Comparison of ENCODE assay signal across 22 cellular contexts in genomic region chr9:30522486-30522885, GRCh38.
DNase-seq lines count a peak whose midpoint lies in the region; ATAC-seq lines count a peak whose summit lies in the region.
"Had no signal": no experiment of that assay in that cellular context is flagged by ENCODE, and none has a peak within 500 bp of the region (broad histone marks: within the 10 kb centered on the region; RNA-seq: fewer than 3 reads in every experiment).

No MANE protein-coding gene starts in this region.

- no peak overlapping the region for H3K4me2 ChIP-seq in neuronal stem cell (ENCODE audit: insufficient read depth, low read length, poor library complexity, severe bottlenecking)

- no peak overlapping the region for H2AFZ ChIP-seq in neuronal stem cell (ENCODE audit: low read length)

- H4K8ac ChIP-seq in neuronal stem cell (ENCODE audit: low read depth, low read length): no peak overlapping the region

- H2AK5ac ChIP-seq in neuronal stem cell (ENCODE audit: low read depth, low read length): no peak overlapping the region

- H3K27ac ChIP-seq in neuronal stem cell (replicated peaks; ENCODE audit: low read length): no peak overlapping the region
- H3K27ac ChIP-seq: HL-60 had no signal

- H3K4ac ChIP-seq in neuronal stem cell (ENCODE audit: low read length): no peak overlapping the region

- no peak overlapping the region for H2BK15ac ChIP-seq in neuronal stem cell (ENCODE audit: low read length)

- DNase-seq in NCI-H524 (lab: John Stamatoyannopoulos, UW): peak; percentile 40 to 82
- DNase-seq in globus pallidus (ENCODE audit: low spot score): peak; percentile 66
- no peak for DNase-seq in neuronal stem cell (ENCODE audit: low spot score)
- no peak for DNase-seq in NCI-H2081 treated with DMSO at 0.1 percent for 48 hours (lab: John Stamatoyannopoulos, UW)
- DNase-seq in activated CD4-positive, alpha-beta T cell treated with anti-CD3 and anti-CD28 coated beads, Interleukin-2, amount 50 U/mL, for 1 hour: no peak
- no peak for DNase-seq in NOMO-1 treated with dmso at 0.1 percent for 144 hours (lab: John Stamatoyannopoulos, UW; ENCODE audit: unreplicated experiment)
- DNase-seq: CD4-positive, CD25-positive, alpha-beta regulatory T cell; DMS79 treated with DMSO at 0.1 percent for 48 hours; H9; HFFc6; KBM-7; MM.1S; NCI-H1092; NCI-H1436; NCI-H187 treated with DMSO at 0.1 percent for 48 hours; NCI-H526; PC-3; Right ventricle myocardium superior had no signal

- no peak overlapping the region for H2BK12ac ChIP-seq in neuronal stem cell (ENCODE audit: low read length)

- no peaks in the 10 kb centered on the region for H3K27me3 ChIP-seq in neuronal stem cell (ENCODE audit: control insufficient read depth in 3 of 3, insufficient read depth in 3 of 3, low read depth in 1 of 3, low read length in 3 of 3)

- no peaks in the 10 kb centered on the region for H3K36me3 ChIP-seq in neuronal stem cell (replicated peaks in 1 of 2; ENCODE audit: control insufficient read depth in 2 of 2, insufficient read depth in 2 of 2, low read length in 2 of 2)

- H3K23ac ChIP-seq in neuronal stem cell (ENCODE audit: low read depth, low read length, poor library complexity): no peak overlapping the region

- WGBS in neuronal stem cell (ENCODE audit: extremely low coverage in 2 of 2, insufficient read length in 2 of 2, insufficient replicate concordance in 1 of 2), 2 donors: no CpG with 5 or more reads among the region's 3 CpGs

- H3K18ac ChIP-seq in neuronal stem cell (ENCODE audit: low read length): peak overlapping the region; percentile 57

- no peaks in the 10 kb centered on the region for H3K79me1 ChIP-seq in neuronal stem cell (ENCODE audit: low read depth, low read length)

- H3K9ac ChIP-seq in neuronal stem cell (ENCODE audit: low read depth, low read length, poor library complexity): no peak overlapping the region

- H2BK120ac ChIP-seq in neuronal stem cell (ENCODE audit: low read depth, low read length): no peak overlapping the region

- H3K4me3 ChIP-seq in neuronal stem cell (ENCODE audit: low read length in 2 of 2): no peak overlapping the region
- H3K4me3 ChIP-seq: GM12878 had no signal

- no peaks in the 10 kb centered on the region for H3K9me3 ChIP-seq in neuronal stem cell (replicated peaks in 1 of 2; ENCODE audit: control insufficient read depth in 2 of 2, insufficient read depth in 1 of 2, low read depth in 1 of 2, low read length in 2 of 2)

- no peak overlapping the region for H2BK5ac ChIP-seq in neuronal stem cell (ENCODE audit: low read length)

- no peak overlapping the region for H3K14ac ChIP-seq in neuronal stem cell (ENCODE audit: low read length)

- ATAC-seq in GM18870 (IDR thresholded peaks at IDR 0.05; ENCODE audit: unreplicated experiment): no peak
- ATAC-seq: GM12878, HepG2, PC-3 had no signal

- no peak overlapping the region for H4K91ac ChIP-seq in neuronal stem cell (ENCODE audit: low read depth, low read length, poor library complexity)

- H3K4me1 ChIP-seq in neuronal stem cell (ENCODE audit: control insufficient read depth in 2 of 2, insufficient read depth in 1 of 2, low read depth in 1 of 2, low read length in 2 of 2): no peaks in the 10 kb centered on the region

Comparison
In these comparisons a context has a peak if more than half of its experiments do, and no peak if none do; other contexts are left out.
1. DNase-seq: peak in NCI-H524 (2 of 2) and globus pallidus (single experiment); none in neuronal stem cell (single experiment), NCI-H2081 treated with DMSO at 0.1 percent for 48 hours (single experiment), activated CD4-positive, alpha-beta T cell treated with anti-CD3 and anti-CD28 coated beads, Interleukin-2, amount 50 U/mL, for 1 hour (single experiment) and NOMO-1 treated with dmso at 0.1 percent for 144 hours (single experiment).